ENCODE assay signal across 1 cellular context in genomic region chr16:20781697-20782096, GRCh38.
TF ChIP-seq lines count a peak whose summit lies in the region.

No MANE protein-coding gene starts in this region.

TF ChIP-seq in WTC11, 78 proteins besides CTCF, POLR2A, EP300 and RAD21 (continued from another document):
- TF ChIP-seq ATF2 (CRISPR knock-in tag; IDR thresholded peaks at IDR 0.05; ENCODE audit: borderline replicate concordance, low read depth) (no peak), GRHL2 (CRISPR knock-in tag; IDR thresholded peaks at IDR 0.05; ENCODE audit: insufficient replicate concordance, severe bottlenecking) (no peak), ESRRA (CRISPR knock-in tag; IDR thresholded peaks at IDR 0.05; ENCODE audit: borderline replicate concordance) (no peak), CREM (CRISPR knock-in tag; IDR thresholded peaks at IDR 0.05) (no peak), ZNF263 (CRISPR knock-in tag; IDR thresholded peaks at IDR 0.05; ENCODE audit: low read depth) (no peak), MYBL2 (CRISPR knock-in tag; IDR thresholded peaks at IDR 0.05) (no peak)
